In genomic region chr7:128387663-128388485, GRCh38 we compare ENCODE assay signal across 8 cellular contexts. TPM values are rescaled to one million over a fixed set of nuclear protein-coding genes. Genes with fewer than 3 reads are reported as not detected.
DNase-seq lines count a peak whose midpoint lies in the region; ATAC-seq and TF ChIP-seq lines count a peak whose summit lies in the region.

No MANE protein-coding gene starts in this region.

- H3K4me3 ChIP-seq in GM23338 (no peak overlapping the region), smooth muscle cell (no peak overlapping the region)

- ATAC-seq in GM23338 (peak; percentile 84), HG03378 (IDR thresholded peaks at IDR 0.05; ENCODE audit: unreplicated experiment) (no peak)

- H4K20me1 ChIP-seq in GM23338 (replicated peaks; ENCODE audit: insufficient read depth) (no peaks in the 10 kb centered on the region; the same call in 1 of the 2 replicates), smooth muscle cell (ENCODE audit: low read depth) (no peaks in the 10 kb centered on the region)

- H3K27me3 ChIP-seq in GM23338 (ENCODE audit: insufficient read depth) = peaks cover 19% of the 10 kb centered on the region; the same call in 1 of the 2 replicates
- H3K27me3 ChIP-seq in smooth muscle cell (ENCODE audit: low read depth) = no peaks in the 10 kb centered on the region

- H3K36me3 ChIP-seq in GM23338 (ENCODE audit: insufficient read depth) (no peaks in the 10 kb centered on the region), smooth muscle cell (ENCODE audit: low read depth) (no peaks in the 10 kb centered on the region)

- peaks cover 24% of the 10 kb centered on the region for H3K4me1 Mint-ChIP-seq in GM23338
- peaks cover 3% of the 10 kb centered on the region for H3K4me1 Mint-ChIP-seq in T-helper 2 cell treated with Interferon-gamma antibody and Interleukin-4, amounts not matched to agents 5 μg/mL and 100 μg/mL, for 36 hours (ENCODE audit: low read depth)

- peak; percentile 79 to 97 for TF ChIP-seq CTCF in GM23338 (conservative IDR thresholded peaks at IDR 0.05; ENCODE audit: low read depth in 2 of 2)
- peak; percentile 76 for TF ChIP-seq CTCF in smooth muscle cell (IDR thresholded peaks at IDR 0.05; ENCODE audit: borderline replicate concordance, insufficient read depth, poor library complexity, severe bottlenecking)

- H3K27ac Mint-ChIP-seq in GM23338 = no peak overlapping the region
- H3K27ac Mint-ChIP-seq in T-helper 2 cell treated with Interferon-gamma antibody and Interleukin-4, amounts not matched to agents 5 μg/mL and 100 μg/mL, for 36 hours = no peak overlapping the region

- H3K9me3 ChIP-seq in smooth muscle cell (replicated peaks; ENCODE audit: low read depth) = no peaks in the 10 kb centered on the region

- no peaks in the 10 kb centered on the region for H3F3A ChIP-seq in GM23338 (replicated peaks; ENCODE audit: low read depth)
- H3F3A ChIP-seq in smooth muscle cell (ENCODE audit: low read depth) = no peaks in the 10 kb centered on the region

- no peaks in the 10 kb centered on the region for H3K9me2 ChIP-seq in GM23338 (ENCODE audit: insufficient read depth)

- no peak overlapping the region for H3K9ac ChIP-seq in smooth muscle cell (ENCODE audit: low read depth)

- H3K4me2 ChIP-seq in GM23338 (0 out of 2 replicates have a peak overlapping the region, but pooled peaks have one; percentile 16), smooth muscle cell (no peak overlapping the region)

- H3K4me1 ChIP-seq in GM23338 (ENCODE audit: insufficient read depth) (peaks cover 4% of the 10 kb centered on the region; the same call in 1 of the 2 replicates), smooth muscle cell (ENCODE audit: low read depth) (peaks cover 7% of the 10 kb centered on the region)

- H3K79me2 ChIP-seq in GM23338 (replicated peaks; ENCODE audit: insufficient read depth) (no peaks in the 10 kb centered on the region), smooth muscle cell (ENCODE audit: low read depth) (no peaks in the 10 kb centered on the region)

- peak; percentile 85 for DNase-seq in DMS79 (lab: John Stamatoyannopoulos, UW)
- DNase-seq in GM23338 (ENCODE audit: low spot score) = peak; percentile 97
- DNase-seq in NCI-H1092 treated with DMSO at 0.1 percent for 48 hours (lab: John Stamatoyannopoulos, UW) = peak; percentile 66
- DNase-seq in T-helper 2 cell treated with Interferon-gamma antibody and Interleukin-4, amounts not matched to agents 5 μg/mL and 100 μg/mL, for 36 hours (ENCODE audit: low spot score) = peak; percentile 32
- peak; percentile 89 for DNase-seq in astrocyte of the hippocampus (ENCODE audit: low read depth, low spot score)
- DNase-seq in hippocampal formation (lab: John Stamatoyannopoulos, UW) = peak; percentile 67 to 71
- DNase-seq in smooth muscle cell (lab: John Stamatoyannopoulos, UW; ENCODE audit: unreplicated experiment) = peak; percentile 40

- H3K27ac ChIP-seq in GM23338 (ENCODE audit: low read depth) = no peak overlapping the region
- no peak overlapping the region for H3K27ac ChIP-seq in smooth muscle cell (ENCODE audit: low read depth)

- H3K27me3 Mint-ChIP-seq in GM23338 (ENCODE audit: insufficient read depth, low read depth, poor library complexity) = peaks cover 24% of the 10 kb centered on the region
- H3K27me3 Mint-ChIP-seq in T-helper 2 cell treated with Interferon-gamma antibody and Interleukin-4, amounts not matched to agents 5 μg/mL and 100 μg/mL, for 36 hours (ENCODE audit: low read depth) = no peaks in the 10 kb centered on the region

- no peak overlapping the region; the same call in 2 of the 3 replicates for H3K4me3 Mint-ChIP-seq in GM23338
- H3K4me3 Mint-ChIP-seq in T-helper 2 cell treated with Interferon-gamma antibody and Interleukin-4, amounts not matched to agents 5 μg/mL and 100 μg/mL, for 36 hours = no peak overlapping the region

- no peaks in the 10 kb centered on the region; the same call in 2 of the 3 replicates for H3K36me3 Mint-ChIP-seq in GM23338 (ENCODE audit: low read depth)
- no peaks in the 10 kb centered on the region for H3K36me3 Mint-ChIP-seq in T-helper 2 cell treated with Interferon-gamma antibody and Interleukin-4, amounts not matched to agents 5 μg/mL and 100 μg/mL, for 36 hours (ENCODE audit: low read depth)

- no peaks in the 10 kb centered on the region; the same call in 2 of the 3 replicates for H3K9me3 Mint-ChIP-seq in GM23338
- no peaks in the 10 kb centered on the region for H3K9me3 Mint-ChIP-seq in T-helper 2 cell treated with Interferon-gamma antibody and Interleukin-4, amounts not matched to agents 5 μg/mL and 100 μg/mL, for 36 hours

- no peak overlapping the region for H2AFZ ChIP-seq in GM23338
- no peak overlapping the region for H2AFZ ChIP-seq in smooth muscle cell (ENCODE audit: low read depth)

- 18% methylated on average over 17 of the region's 17 CpGs for WGBS in smooth muscle cell (ENCODE audit: low lambda C conversion rate)

TF ChIP-seq in GM23338, 12 proteins besides CTCF, POLR2A, EP300 and RAD21:
- no peak for TF ChIP-seq STAT1 (IDR thresholded peaks at IDR 0.05; ENCODE audit: unreplicated experiment)
- TF ChIP-seq POLR2AphosphoS5 (IDR thresholded peaks at IDR 0.05; ENCODE audit: low read depth) = no peak
- TF ChIP-seq NANOG (IDR thresholded peaks at IDR 0.05; ENCODE audit: borderline replicate concordance) = no peak
- no peak for TF ChIP-seq ZNF331 (CRISPR knock-in tag; IDR thresholded peaks at IDR 0.05; ENCODE audit: low read depth)
- TF ChIP-seq EZH2phosphoT487 (IDR thresholded peaks at IDR 0.05; ENCODE audit: unreplicated experiment) = no peak
- TF ChIP-seq REST (IDR thresholded peaks at IDR 0.05; ENCODE audit: unreplicated experiment) = no peak
- TF ChIP-seq ZNF114 (CRISPR knock-in tag; IDR thresholded peaks at IDR 0.05) = no peak
- no peak for TF ChIP-seq ETS1 (IDR thresholded peaks at IDR 0.05)
- no peak for TF ChIP-seq CREB1 (CRISPR knock-in tag; IDR thresholded peaks at IDR 0.05; ENCODE audit: low read depth)

RNA-seq across cellular contexts. Expression of gene IMPDH1, which starts 21.9 kb away (rescaled TPM):
- 35.8 and 48.3 TPM in 2 replicates for total RNA-seq in GM23338 (2014; rRNA removed; shearing (Covaris generic))
- polyA plus RNA-seq in GM23338 (2016; fragmentation: Nextera tagmentation; extraction: Ambion mirVana) = 15.3 and 16.4 TPM in 2 replicates
- 48.4 and 56.0 TPM in 2 replicates for total RNA-seq in smooth muscle cell
- polyA plus RNA-seq in smooth muscle cell = 99.4 and 129 TPM in 2 replicates

RNA-seq across cellular contexts. Expression of gene PRRT4, which starts 26.4 kb away (rescaled TPM):
- total RNA-seq in GM23338 (2014; rRNA removed; shearing (Covaris generic)) = 0.56 and 1.0 TPM in 2 replicates
- polyA plus RNA-seq in GM23338 (2016; fragmentation: Nextera tagmentation; extraction: Ambion mirVana) = 0.47 and 0.55 TPM in 2 replicates
- total RNA-seq in smooth muscle cell = 0.09 and 2.5 TPM in 2 replicates
- 0.83 and 1.5 TPM in 2 replicates for polyA plus RNA-seq in smooth muscle cell

RNA-seq across cellular contexts. Expression of gene RBM28, which starts 44.2 kb away (rescaled TPM):
- total RNA-seq in GM23338 (2014; rRNA removed; shearing (Covaris generic)) = 24.3 and 29.2 TPM in 2 replicates
- polyA plus RNA-seq in GM23338 (2016; fragmentation: Nextera tagmentation; extraction: Ambion mirVana) = 83.8 and 87.5 TPM in 2 replicates
- total RNA-seq in smooth muscle cell = 13.7 and 17.3 TPM in 2 replicates
- 23.2 and 27.1 TPM in 2 replicates for polyA plus RNA-seq in smooth muscle cell

Comparison
In these comparisons a context has a peak if more than half of its experiments do, and no peak if none do; other contexts are left out.
1. DNase-seq: peak in every context shown above with its lines; median percentile 97 in GM23338; 89 in astrocyte of the hippocampus; 85 in DMS79; 69 in hippocampal formation; 66 in NCI-H1092 treated with DMSO at 0.1 percent for 48 hours; 40 in smooth muscle cell; 32 in T-helper 2 cell treated with Interferon-gamma antibody and Interleukin-4, amounts not matched to agents 5 μg/mL and 100 μg/mL, for 36 hours.